Comparison of ENCODE assay signal across 11 cellular contexts in genomic region chr3:79767194-79767952, GRCh38. TPM values are rescaled to one million over a fixed set of nuclear protein-coding genes. Genes with fewer than 3 reads are reported as not detected.
DNase-seq lines count a peak whose midpoint lies in the region; ATAC-seq and TF ChIP-seq lines count a peak whose summit lies in the region.
"Had no signal": no experiment of that assay in that cellular context is flagged by ENCODE, and none has a peak within 500 bp of the region (broad histone marks: within the 10 kb centered on the region; RNA-seq: fewer than 3 reads in every experiment).

No MANE protein-coding gene starts in this region.

- no peak overlapping the region for H3K18ac ChIP-seq in mesendoderm (ENCODE audit: low read length)

- H2BK120ac ChIP-seq in mesendoderm (ENCODE audit: low read depth, low read length), result no peak overlapping the region

- H4K5ac ChIP-seq in mesendoderm (ENCODE audit: low read length), result no peak overlapping the region

- no peak overlapping the region for H3K4me3 Mint-ChIP-seq in activated T-helper 2 cell treated with anti-CD3 and anti-CD28 coated beads, Interferon-gamma antibody, Interleukin-2, Interleukin-4, amounts not matched to agents 10 μg/mL and 5 μg/mL and 100 μg/mL, durations not matched to agents 14 hours and 24 hours and 36 hours (ENCODE audit: low read depth)
- H3K4me3 Mint-ChIP-seq: central memory CD8-positive, alpha-beta T cell; T-cell had no signal

- H3K36me3 Mint-ChIP-seq in activated T-helper 2 cell treated with anti-CD3 and anti-CD28 coated beads, Interferon-gamma antibody, Interleukin-2, Interleukin-4, amounts not matched to agents 10 μg/mL and 5 μg/mL and 100 μg/mL, durations not matched to agents 14 hours and 24 hours and 36 hours (ENCODE audit: low read depth), result no peaks in the 10 kb centered on the region
- H3K36me3 Mint-ChIP-seq: T-cell had no signal

- no peak overlapping the region for H3K27ac Mint-ChIP-seq in activated T-helper 2 cell treated with anti-CD3 and anti-CD28 coated beads, Interferon-gamma antibody, Interleukin-2, Interleukin-4, amounts not matched to agents 10 μg/mL and 5 μg/mL and 100 μg/mL, durations not matched to agents 14 hours and 24 hours and 36 hours
- H3K27ac Mint-ChIP-seq: T-cell had no signal

- intact Hi-C loops in activated T-helper 2 cell treated with anti-CD3 and anti-CD28 coated beads, Interferon-gamma antibody, Interleukin-2, Interleukin-4, amounts not matched to agents 10 μg/mL and 5 μg/mL and 100 μg/mL, durations not matched to agents 14 hours and 24 hours and 36 hours (cut with micrococcal nuclease), result no loop called here

- H3K27me3 Mint-ChIP-seq in activated T-helper 2 cell treated with anti-CD3 and anti-CD28 coated beads, Interferon-gamma antibody, Interleukin-2, Interleukin-4, amounts not matched to agents 10 μg/mL and 5 μg/mL and 100 μg/mL, durations not matched to agents 14 hours and 24 hours and 36 hours (ENCODE audit: low read depth), result no peaks in the 10 kb centered on the region
- H3K27me3 Mint-ChIP-seq: central memory CD8-positive, alpha-beta T cell had no signal

- H4K8ac ChIP-seq in mesendoderm (ENCODE audit: low read depth, low read length), result no peak overlapping the region

- H3K27ac ChIP-seq in mesendoderm (ENCODE audit: low read depth, low read length) (no peak overlapping the region), thoracic aorta (no peak overlapping the region)

- peaks cover 11% of the 10 kb centered on the region for H3K9me3 Mint-ChIP-seq in activated T-helper 2 cell treated with anti-CD3 and anti-CD28 coated beads, Interferon-gamma antibody, Interleukin-2, Interleukin-4, amounts not matched to agents 10 μg/mL and 5 μg/mL and 100 μg/mL, durations not matched to agents 14 hours and 24 hours and 36 hours

- TF ChIP-seq CTCF in choroid plexus epithelial cell (conservative IDR thresholded peaks at IDR 0.05; ENCODE audit: low read depth, low read length), result peak; percentile 53
- TF ChIP-seq CTCF in thoracic aorta (IDR thresholded peaks at IDR 0.05), result no peak

- H3K4ac ChIP-seq in mesendoderm (ENCODE audit: low read depth, low read length), result no peak overlapping the region

- no peak overlapping the region for H3K56ac ChIP-seq in mesendoderm (ENCODE audit: low read length)

- H3K79me1 ChIP-seq in mesendoderm (ENCODE audit: low read length), result no peaks in the 10 kb centered on the region

- peak overlapping the region; percentile 62 for H3K4me3 ChIP-seq in choroid plexus epithelial cell (ENCODE audit: low read depth, low read length)
- no peak overlapping the region for H3K4me3 ChIP-seq in mesendoderm (ENCODE audit: low read length)
- H3K4me3 ChIP-seq in thoracic aorta, result peak overlapping the region; percentile 44

- no peaks in the 10 kb centered on the region for H3K9me3 ChIP-seq in thoracic aorta

- no CpG with 5 or more reads among the region's 27 CpGs for WGBS in mesendoderm (ENCODE audit: extremely low coverage, insufficient coverage, low lambda C conversion rate)

- no peaks in the 10 kb centered on the region for H3K4me1 Mint-ChIP-seq in activated T-helper 2 cell treated with anti-CD3 and anti-CD28 coated beads, Interferon-gamma antibody, Interleukin-2, Interleukin-4, amounts not matched to agents 10 μg/mL and 5 μg/mL and 100 μg/mL, durations not matched to agents 14 hours and 24 hours and 36 hours (ENCODE audit: low read depth)
- H3K4me1 Mint-ChIP-seq: central memory CD8-positive, alpha-beta T cell; T-cell had no signal

- ATAC-seq in thoracic aorta (ENCODE audit: insufficient number of reproducible peaks, low FRiP score, low read depth), result no peak
- ATAC-seq: T-cell had no signal

- H3K27me3 ChIP-seq in mesendoderm (ENCODE audit: insufficient read depth, low read length, poor library complexity) (peaks cover 11% of the 10 kb centered on the region), thoracic aorta (replicated peaks; ENCODE audit: insufficient read depth) (no peaks in the 10 kb centered on the region)

- DNase-seq in NCI-H2107 treated with DMSO at 0.1 percent for 48 hours (lab: John Stamatoyannopoulos, UW; ENCODE audit: unreplicated experiment) (peak; percentile 44), NCI-H2107 (lab: John Stamatoyannopoulos, UW) (no peak), choroid plexus epithelial cell (ENCODE audit: low read depth) (peak; percentile 57), mesendoderm (peak; percentile 57), thoracic aorta (ENCODE audit: low spot score) (no peak), NAMALWA (ENCODE audit: low spot score) (no peak)
- no peak for DNase-seq in activated CD4-positive, alpha-beta T cell treated with anti-CD3 and anti-CD28 coated beads for 48 hours
- DNase-seq in activated T-helper 2 cell treated with anti-CD3 and anti-CD28 coated beads, Interferon-gamma antibody, Interleukin-2, Interleukin-4, amounts not matched to agents 10 μg/mL and 5 μg/mL and 100 μg/mL, durations not matched to agents 14 hours and 24 hours and 36 hours (ENCODE audit: low spot score), result no peak
- DNase-seq: GDM1, T-cell had no signal

- H3K9ac ChIP-seq in mesendoderm (ENCODE audit: low read length), result no peak overlapping the region

- H2BK5ac ChIP-seq in mesendoderm (ENCODE audit: low read length), result no peak overlapping the region

- H3K4me1 ChIP-seq in mesendoderm (ENCODE audit: control insufficient read depth, low read depth, low read length) (no peaks in the 10 kb centered on the region), thoracic aorta (ENCODE audit: control insufficient read depth in 1 of 2, low read depth in 2 of 2) (peaks cover 0 to 13% of the 10 kb centered on the region in 2 donors)

- peak overlapping the region; percentile 78 for H3K4me2 ChIP-seq in mesendoderm (ENCODE audit: low read length)

- no peak overlapping the region for H2BK15ac ChIP-seq in mesendoderm (replicated peaks; ENCODE audit: low read depth)

- no peaks in the 10 kb centered on the region for H3K79me2 ChIP-seq in mesendoderm (ENCODE audit: control insufficient read depth, insufficient read depth, low read length)

- no peaks in the 10 kb centered on the region for H3K36me3 ChIP-seq in mesendoderm (ENCODE audit: control insufficient read depth, insufficient read depth, low read length)
- no peaks in the 10 kb centered on the region for H3K36me3 ChIP-seq in thoracic aorta

- H3K23ac ChIP-seq in mesendoderm (ENCODE audit: low read length), result no peak overlapping the region

- no peak overlapping the region for H2AK5ac ChIP-seq in mesendoderm (ENCODE audit: low read length)

RNA-seq across cellular contexts. Expression of gene ROBO1, which starts 0.4 kb away (rescaled TPM):
- polyA plus RNA-seq in mesendoderm (2013, experiment 1 of 2), result 39.2 TPM
- polyA plus RNA-seq in mesendoderm (2013, experiment 2 of 2), result 41.1 TPM
- 10 to 100 TPM; 13.3 to 24.4 TPM for total RNA-seq in thoracic aorta
- 0.05 TPM in 1 of 2 replicates, not detected in the other for total RNA-seq in activated T-helper 2 cell treated with anti-CD3 and anti-CD28 coated beads, Interferon-gamma antibody, Interleukin-2, Interleukin-4, amounts not matched to agents 10 μg/mL and 5 μg/mL and 100 μg/mL, durations not matched to agents 14 hours and 24 hours and 36 hours

Comparison
In these comparisons a context has a peak if more than half of its experiments do, and no peak if none do; other contexts are left out.
1. DNase-seq: peak in NCI-H2107 treated with DMSO at 0.1 percent for 48 hours (single experiment), choroid plexus epithelial cell (single experiment) and mesendoderm (single experiment); none in NCI-H2107 (single experiment), thoracic aorta (single experiment), activated CD4-positive, alpha-beta T cell treated with anti-CD3 and anti-CD28 coated beads for 48 hours (single experiment), NAMALWA (single experiment) and activated T-helper 2 cell treated with anti-CD3 and anti-CD28 coated beads, Interferon-gamma antibody, Interleukin-2, Interleukin-4, amounts not matched to agents 10 μg/mL and 5 μg/mL and 100 μg/mL, durations not matched to agents 14 hours and 24 hours and 36 hours (single experiment).
2. RNA of gene ROBO1, which starts 0.4 kb away (total RNA-seq): 13.3 to 24.4 TPM in thoracic aorta; 0.05 TPM in activated T-helper 2 cell treated with anti-CD3 and anti-CD28 coated beads, Interferon-gamma antibody, Interleukin-2, Interleukin-4, amounts not matched to agents 10 μg/mL and 5 μg/mL and 100 μg/mL, durations not matched to agents 14 hours and 24 hours and 36 hours; every median in the first group is over 10 times any median in the second.